Comparison of ENCODE assay signal across 34 cellular contexts in the genomic region with DNA sequence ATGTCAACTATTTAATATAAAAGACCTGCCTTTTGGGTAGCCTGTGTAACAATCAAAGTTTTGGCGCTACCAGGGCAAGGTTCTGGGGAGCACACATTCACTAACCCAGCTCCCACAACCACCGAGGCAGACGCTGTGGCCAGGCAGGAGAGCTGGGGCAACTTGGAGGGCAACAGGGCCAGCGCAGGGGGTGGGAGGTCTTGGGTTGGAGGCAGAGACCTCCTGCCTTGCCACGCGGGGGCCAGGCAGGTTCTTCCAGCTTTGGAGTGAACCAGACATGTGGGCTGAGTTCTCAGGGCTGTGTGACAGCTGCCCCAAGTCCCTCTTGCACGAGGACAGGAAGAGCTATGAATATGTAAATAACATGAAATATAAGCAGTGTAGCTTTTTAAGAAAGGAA. TPM values are rescaled to one million over a fixed set of nuclear protein-coding genes. Genes with fewer than 3 reads are reported as not detected.
"Had no signal": no experiment of that assay in that cellular context is flagged by ENCODE, and none has a peak within 500 bp of the region (broad histone marks: within the 10 kb centered on the region; RNA-seq: fewer than 3 reads in every experiment).

No MANE protein-coding gene starts in this region.

- H3K4me3 ChIP-seq: ascending aorta, breast epithelium, cardiac muscle cell, coronary artery, dorsolateral prefrontal cortex, esophagus muscularis mucosa, gastrocnemius medialis, heart left ventricle had no signal

- H3K27me3 ChIP-seq: ascending aorta, breast epithelium, cardiac muscle cell had no signal

- H3K9me3 ChIP-seq: ascending aorta, breast epithelium, esophagus muscularis mucosa, gastrocnemius medialis had no signal

- H3K4me3 Mint-ChIP-seq: activated B cell treated with CpG ODN at 0.5 μM for 24 hours; activated CD8-positive, alpha-beta T cell treated with anti-CD3 and anti-CD28 coated beads for 36 hours; activated naive CD8-positive, alpha-beta T cell treated with anti-CD3 and anti-CD28 coated beads, Interleukin-2, amount 10 ng/mL, durations not matched to agents 7 days and 5 days; activated T-cell treated with anti-CD3 and anti-CD28 coated beads, Interleukin-2, amount 50 U/mL, for 4 hours; activated T-helper 17 cell treated with anti-CD3 and anti-CD28 coated beads, Interleukin-2, amount 50 U/mL, for 72 hours; brain; dendritic cell treated with granulocyte-macrophage colony-stimulating factor and Interleukin-4, amounts not matched to agents 40 ng/mL and 50 ng/mL, for 4 days; endodermal cell; T-helper 17 cell; T-helper 2 cell treated with Interferon-gamma antibody and Interleukin-4, amounts not matched to agents 5 μg/mL and 100 μg/mL, for 36 hours had no signal

- H3K9me3 Mint-ChIP-seq: activated B cell treated with CpG ODN at 0.5 μM for 24 hours; activated CD8-positive, alpha-beta T cell treated with anti-CD3 and anti-CD28 coated beads for 36 hours; activated naive CD4-positive, alpha-beta T cell treated with anti-CD3 and anti-CD28 coated beads, Interleukin-2, amount 50 U/mL, for 72 hours; activated naive CD8-positive, alpha-beta T cell treated with anti-CD3 and anti-CD28 coated beads, Interleukin-2, amount 10 ng/mL, durations not matched to agents 7 days and 5 days; dendritic cell treated with granulocyte-macrophage colony-stimulating factor and Interleukin-4, amounts not matched to agents 40 ng/mL and 50 ng/mL, for 4 days; T-helper 2 cell treated with Interferon-gamma antibody and Interleukin-4, amounts not matched to agents 5 μg/mL and 100 μg/mL, for 36 hours had no signal

- H3K27ac Mint-ChIP-seq: activated B cell treated with CpG ODN at 0.5 μM for 24 hours; activated CD8-positive, alpha-beta T cell treated with anti-CD3 and anti-CD28 coated beads for 36 hours; activated naive CD4-positive, alpha-beta T cell treated with anti-CD3 and anti-CD28 coated beads, Interleukin-2, amount 50 U/mL, for 72 hours; activated naive CD8-positive, alpha-beta T cell treated with anti-CD3 and anti-CD28 coated beads, Interleukin-2, amount 10 ng/mL, durations not matched to agents 7 days and 5 days; activated T-helper 17 cell treated with anti-CD3 and anti-CD28 coated beads, Interleukin-2, amount 50 U/mL, for 72 hours; dendritic cell treated with granulocyte-macrophage colony-stimulating factor and Interleukin-4, amounts not matched to agents 40 ng/mL and 50 ng/mL, for 4 days; endodermal cell; T-helper 17 cell; T-helper 2 cell treated with Interferon-gamma antibody and Interleukin-4, amounts not matched to agents 5 μg/mL and 100 μg/mL, for 36 hours had no signal

- H3K36me3 ChIP-seq: ascending aorta, breast epithelium, cardiac muscle cell, esophagus muscularis mucosa, gastrocnemius medialis, heart left ventricle, WERI-Rb-1 had no signal

- H3K36me3 Mint-ChIP-seq: activated naive CD4-positive, alpha-beta T cell treated with anti-CD3 and anti-CD28 coated beads, Interleukin-2, amount 50 U/mL, for 72 hours; activated naive CD8-positive, alpha-beta T cell treated with anti-CD3 and anti-CD28 coated beads, Interleukin-2, amount 10 ng/mL, durations not matched to agents 7 days and 5 days; brain had no signal

- H3K4me1 ChIP-seq: breast epithelium, foreskin keratinocyte had no signal

- DNase-seq: activated B cell treated with CpG ODN at 0.5 μM for 24 hours; activated CD4-positive, alpha-beta T cell treated with anti-CD3 and anti-CD28 coated beads for 48 hours; activated CD4-positive, alpha-beta T cell treated with anti-CD3 and anti-CD28 coated beads, Interleukin-2, amount 50 U/mL, for 1 hour; activated CD4-positive, alpha-beta T cell treated with anti-CD3 and anti-CD28 coated beads, Interleukin-2, amount 50 U/mL, for 48 hours; activated CD8-positive, alpha-beta memory T cell treated with anti-CD3 and anti-CD28 coated beads for 24 hours; activated CD8-positive, alpha-beta T cell treated with anti-CD3 and anti-CD28 coated beads for 36 hours; activated effector memory CD4-positive, alpha-beta T cell treated with Interleukin-2 at 50 U/mL for 16 hours; activated gamma-delta T cell treated with Interleukin-2 at 50 U/mL for 16 hours; activated naive CD4-positive, alpha-beta T cell treated with Interleukin-2 at 50 U/mL for 16 hours; activated naive CD8-positive, alpha-beta T cell treated with anti-CD3 and anti-CD28 coated beads, Interleukin-2, amount 10 ng/mL, durations not matched to agents 7 days and 5 days; activated T-cell treated with anti-CD3 and anti-CD28 coated beads, Interleukin-2, amount 50 U/mL, for 4 hours; central memory CD4-positive, alpha-beta T cell; dorsolateral prefrontal cortex; effector memory CD4-positive, alpha-beta T cell; endodermal cell; erythroblast; foreskin keratinocyte; gastrocnemius medialis; glutamatergic neuron; heart left ventricle; T-helper 1 cell; T-helper 17 cell; T1000; WERI-Rb-1 had no signal

- H3K27ac ChIP-seq: ascending aorta, breast epithelium, cardiac muscle cell, coronary artery, esophagus muscularis mucosa, foreskin keratinocyte, gastrocnemius medialis, heart left ventricle, WERI-Rb-1 had no signal

RNA-seq across cellular contexts. Expression of a gene that starts 30.3 kb away (rescaled TPM):
- total RNA-seq: foreskin keratinocyte had no signal
